ENCODE assay signal across 25 cellular contexts in the genomic region with DNA sequence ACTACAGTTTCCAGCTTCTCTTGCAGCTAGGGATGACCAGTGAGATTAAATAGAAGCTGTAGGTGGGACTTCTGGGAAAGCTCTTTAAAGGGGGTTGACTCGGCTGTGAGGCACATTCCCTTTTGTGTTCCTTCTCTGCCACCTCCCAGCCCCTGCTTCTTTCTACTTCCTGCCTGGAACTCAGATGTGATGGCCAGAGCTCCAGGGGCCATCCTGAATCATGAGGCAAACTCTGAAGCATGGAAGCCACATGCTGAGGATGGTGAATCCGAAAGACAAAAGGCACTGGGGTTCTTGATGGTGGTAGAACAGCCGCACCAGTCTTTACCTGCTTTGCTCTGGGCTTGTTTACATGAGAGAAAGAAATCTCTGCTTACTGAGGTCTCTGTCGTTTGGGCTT.
"Had no signal": no experiment of that assay in that cellular context is flagged by ENCODE, and none has a peak within 500 bp of the region (broad histone marks: within the 10 kb centered on the region; RNA-seq: fewer than 3 reads in every experiment).

No MANE protein-coding gene starts in this region.

- FAIRE-seq: bronchial epithelial cell, frontal cortex, islet of Langerhans had no signal

- H3K36me3 ChIP-seq: colonic mucosa had no signal

- H3K4me1 ChIP-seq: colonic mucosa had no signal

- H3K27me3 ChIP-seq: colonic mucosa, dorsolateral prefrontal cortex, esophagus muscularis mucosa, sigmoid colon, tibial nerve had no signal

- ATAC-seq: activated T-cell treated with anti-CD3 and anti-CD28 coated beads, Interleukin-2, amount 50 U/mL, for 72 hours; effector memory CD8-positive, alpha-beta T cell; mucosa of descending colon; stimulated activated naive CD8-positive, alpha-beta T cell treated with anti-CD3 and anti-CD28 coated beads, Interleukin-15, Interleukin-2, amounts not matched to agents 100 U/mL and 50 U/mL, for 24 hours had no signal

- DNase-seq: activated B cell treated with CpG ODN at 0.5 μM for 24 hours; activated CD4-positive, alpha-beta memory T cell treated with anti-CD3 and anti-CD28 coated beads for 36 hours; activated CD4-positive, alpha-beta T cell treated with anti-CD3 and anti-CD28 coated beads for 48 hours; activated effector memory CD4-positive, alpha-beta T cell treated with Interleukin-2 at 50 U/mL for 16 hours; activated naive CD4-positive, alpha-beta T cell treated with anti-CD3 and anti-CD28 coated beads, Interleukin-2, amount 10 ng/mL, durations not matched to agents 7 days and 5 days; activated T-cell treated with anti-CD3 and anti-CD28 coated beads, Interleukin-2, amount 50 U/mL, for 72 hours; amygdala; colonic mucosa; dorsolateral prefrontal cortex; effector memory CD8-positive, alpha-beta T cell; hypothalamus; left cardiac atrium; mucosa of descending colon; occipital lobe; stimulated activated CD4-positive, alpha-beta T cell treated with anti-CD3 and anti-CD28 coated beads, Interleukin-4, amount 100 ng/mL, for 1 hour; stimulated activated naive CD8-positive, alpha-beta T cell treated with anti-CD3 and anti-CD28 coated beads, Interleukin-15, Interleukin-2, amounts not matched to agents 100 U/mL and 50 U/mL, for 24 hours; substantia nigra; T-helper 1 cell; T-helper 9 cell had no signal

- H3K4me3 ChIP-seq: colonic mucosa, dorsolateral prefrontal cortex, esophagus muscularis mucosa, mucosa of descending colon, sigmoid colon, tibial nerve had no signal

- H3K9me3 ChIP-seq: colonic mucosa had no signal

- H3K27ac ChIP-seq: colonic mucosa, dorsolateral prefrontal cortex, esophagus muscularis mucosa, sigmoid colon, tibial nerve had no signal
